Comparison of ENCODE assay signal across 2 cellular contexts in the genomic region with DNA sequence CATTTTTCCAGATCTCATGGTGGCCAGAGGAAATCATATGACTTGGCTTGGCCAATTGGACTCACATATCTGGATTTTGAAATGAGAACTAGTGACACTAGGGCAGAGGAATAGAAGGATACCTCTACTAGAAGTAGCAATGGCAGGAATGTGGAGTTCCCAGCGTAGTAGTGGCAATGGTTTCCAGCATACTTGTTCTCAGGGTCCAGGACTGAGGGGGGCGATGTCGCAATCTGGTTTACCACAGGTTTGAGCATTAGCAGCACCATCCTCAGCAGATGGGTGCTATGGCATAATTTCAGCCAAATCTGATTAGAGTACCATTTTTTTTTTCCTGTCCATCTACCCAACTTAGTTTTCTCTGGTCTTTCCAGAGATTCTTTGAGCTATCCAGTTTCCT.
TF ChIP-seq lines count a peak whose summit lies in the region.

No MANE protein-coding gene starts in this region.

TF ChIP-seq in GM23338, 12 proteins besides CTCF, POLR2A, EP300 and RAD21:
- TF ChIP-seq, protein P1, sequence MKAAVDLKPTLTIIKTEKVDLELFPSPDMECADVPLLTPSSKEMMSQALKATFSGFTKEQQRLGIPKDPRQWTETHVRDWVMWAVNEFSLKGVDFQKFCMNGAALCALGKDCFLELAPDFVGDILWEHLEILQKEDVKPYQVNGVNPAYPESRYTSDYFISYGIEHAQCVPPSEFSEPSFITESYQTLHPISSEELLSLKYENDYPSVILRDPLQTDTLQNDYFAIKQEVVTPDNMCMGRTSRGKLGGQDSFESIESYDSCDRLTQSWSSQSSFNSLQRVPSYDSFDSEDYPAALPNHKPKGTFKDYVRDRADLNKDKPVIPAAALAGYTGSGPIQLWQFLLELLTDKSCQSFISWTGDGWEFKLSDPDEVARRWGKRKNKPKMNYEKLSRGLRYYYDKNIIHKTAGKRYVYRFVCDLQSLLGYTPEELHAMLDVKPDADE (IDR thresholded peaks at IDR 0.05) = no peak
- TF ChIP-seq, protein P2, sequence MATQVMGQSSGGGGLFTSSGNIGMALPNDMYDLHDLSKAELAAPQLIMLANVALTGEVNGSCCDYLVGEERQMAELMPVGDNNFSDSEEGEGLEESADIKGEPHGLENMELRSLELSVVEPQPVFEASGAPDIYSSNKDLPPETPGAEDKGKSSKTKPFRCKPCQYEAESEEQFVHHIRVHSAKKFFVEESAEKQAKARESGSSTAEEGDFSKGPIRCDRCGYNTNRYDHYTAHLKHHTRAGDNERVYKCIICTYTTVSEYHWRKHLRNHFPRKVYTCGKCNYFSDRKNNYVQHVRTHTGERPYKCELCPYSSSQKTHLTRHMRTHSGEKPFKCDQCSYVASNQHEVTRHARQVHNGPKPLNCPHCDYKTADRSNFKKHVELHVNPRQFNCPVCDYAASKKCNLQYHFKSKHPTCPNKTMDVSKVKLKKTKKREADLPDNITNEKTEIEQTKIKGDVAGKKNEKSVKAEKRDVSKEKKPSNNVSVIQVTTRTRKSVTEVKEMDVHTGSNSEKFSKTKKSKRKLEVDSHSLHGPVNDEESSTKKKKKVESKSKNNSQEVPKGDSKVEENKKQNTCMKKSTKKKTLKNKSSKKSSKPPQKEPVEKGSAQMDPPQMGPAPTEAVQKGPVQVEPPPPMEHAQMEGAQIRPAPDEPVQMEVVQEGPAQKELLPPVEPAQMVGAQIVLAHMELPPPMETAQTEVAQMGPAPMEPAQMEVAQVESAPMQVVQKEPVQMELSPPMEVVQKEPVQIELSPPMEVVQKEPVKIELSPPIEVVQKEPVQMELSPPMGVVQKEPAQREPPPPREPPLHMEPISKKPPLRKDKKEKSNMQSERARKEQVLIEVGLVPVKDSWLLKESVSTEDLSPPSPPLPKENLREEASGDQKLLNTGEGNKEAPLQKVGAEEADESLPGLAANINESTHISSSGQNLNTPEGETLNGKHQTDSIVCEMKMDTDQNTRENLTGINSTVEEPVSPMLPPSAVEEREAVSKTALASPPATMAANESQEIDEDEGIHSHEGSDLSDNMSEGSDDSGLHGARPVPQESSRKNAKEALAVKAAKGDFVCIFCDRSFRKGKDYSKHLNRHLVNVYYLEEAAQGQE (IDR thresholded peaks at IDR 0.05; ENCODE audit: unreplicated experiment) = no peak
- no peak for TF ChIP-seq STAT1 (IDR thresholded peaks at IDR 0.05; ENCODE audit: unreplicated experiment)

TF ChIP-seq in WTC11, 78 proteins besides CTCF, POLR2A, EP300 and RAD21:
- TF ChIP-seq ZNF138 (CRISPR knock-in tag; conservative IDR thresholded peaks at IDR 0.05) (no peak), ZNF532 (CRISPR knock-in tag; IDR thresholded peaks at IDR 0.05; ENCODE audit: borderline replicate concordance) (no peak), TEAD4 (CRISPR knock-in tag; IDR thresholded peaks at IDR 0.05) (no peak), CREM (CRISPR knock-in tag; IDR thresholded peaks at IDR 0.05) (no peak), ZNF121 (CRISPR knock-in tag; IDR thresholded peaks at IDR 0.05) (no peak), EMX1 (CRISPR knock-in tag; IDR thresholded peaks at IDR 0.05) (no peak), FOXJ3 (CRISPR knock-in tag; IDR thresholded peaks at IDR 0.05; ENCODE audit: borderline replicate concordance) (no peak), GTF2I (CRISPR knock-in tag; conservative IDR thresholded peaks at IDR 0.05) (no peak)
- TF ChIP-seq, protein P3, sequence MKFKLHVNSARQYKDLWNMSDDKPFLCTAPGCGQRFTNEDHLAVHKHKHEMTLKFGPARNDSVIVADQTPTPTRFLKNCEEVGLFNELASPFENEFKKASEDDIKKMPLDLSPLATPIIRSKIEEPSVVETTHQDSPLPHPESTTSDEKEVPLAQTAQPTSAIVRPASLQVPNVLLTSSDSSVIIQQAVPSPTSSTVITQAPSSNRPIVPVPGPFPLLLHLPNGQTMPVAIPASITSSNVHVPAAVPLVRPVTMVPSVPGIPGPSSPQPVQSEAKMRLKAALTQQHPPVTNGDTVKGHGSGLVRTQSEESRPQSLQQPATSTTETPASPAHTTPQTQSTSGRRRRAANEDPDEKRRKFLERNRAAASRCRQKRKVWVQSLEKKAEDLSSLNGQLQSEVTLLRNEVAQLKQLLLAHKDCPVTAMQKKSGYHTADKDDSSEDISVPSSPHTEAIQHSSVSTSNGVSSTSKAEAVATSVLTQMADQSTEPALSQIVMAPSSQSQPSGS (CRISPR knock-in tag; IDR thresholded peaks at IDR 0.05; ENCODE audit: borderline replicate concordance, low read depth) = no peak
- TF ChIP-seq, protein P4, sequence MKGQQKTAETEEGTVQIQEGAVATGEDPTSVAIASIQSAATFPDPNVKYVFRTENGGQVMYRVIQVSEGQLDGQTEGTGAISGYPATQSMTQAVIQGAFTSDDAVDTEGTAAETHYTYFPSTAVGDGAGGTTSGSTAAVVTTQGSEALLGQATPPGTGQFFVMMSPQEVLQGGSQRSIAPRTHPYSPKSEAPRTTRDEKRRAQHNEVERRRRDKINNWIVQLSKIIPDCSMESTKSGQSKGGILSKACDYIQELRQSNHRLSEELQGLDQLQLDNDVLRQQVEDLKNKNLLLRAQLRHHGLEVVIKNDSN (CRISPR knock-in tag; IDR thresholded peaks at IDR 0.05) = no peak
- TF ChIP-seq, protein P5, sequence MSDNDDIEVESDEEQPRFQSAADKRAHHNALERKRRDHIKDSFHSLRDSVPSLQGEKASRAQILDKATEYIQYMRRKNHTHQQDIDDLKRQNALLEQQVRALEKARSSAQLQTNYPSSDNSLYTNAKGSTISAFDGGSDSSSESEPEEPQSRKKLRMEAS (CRISPR knock-in tag; IDR thresholded peaks at IDR 0.05) = no peak
- TF ChIP-seq, protein P6, sequence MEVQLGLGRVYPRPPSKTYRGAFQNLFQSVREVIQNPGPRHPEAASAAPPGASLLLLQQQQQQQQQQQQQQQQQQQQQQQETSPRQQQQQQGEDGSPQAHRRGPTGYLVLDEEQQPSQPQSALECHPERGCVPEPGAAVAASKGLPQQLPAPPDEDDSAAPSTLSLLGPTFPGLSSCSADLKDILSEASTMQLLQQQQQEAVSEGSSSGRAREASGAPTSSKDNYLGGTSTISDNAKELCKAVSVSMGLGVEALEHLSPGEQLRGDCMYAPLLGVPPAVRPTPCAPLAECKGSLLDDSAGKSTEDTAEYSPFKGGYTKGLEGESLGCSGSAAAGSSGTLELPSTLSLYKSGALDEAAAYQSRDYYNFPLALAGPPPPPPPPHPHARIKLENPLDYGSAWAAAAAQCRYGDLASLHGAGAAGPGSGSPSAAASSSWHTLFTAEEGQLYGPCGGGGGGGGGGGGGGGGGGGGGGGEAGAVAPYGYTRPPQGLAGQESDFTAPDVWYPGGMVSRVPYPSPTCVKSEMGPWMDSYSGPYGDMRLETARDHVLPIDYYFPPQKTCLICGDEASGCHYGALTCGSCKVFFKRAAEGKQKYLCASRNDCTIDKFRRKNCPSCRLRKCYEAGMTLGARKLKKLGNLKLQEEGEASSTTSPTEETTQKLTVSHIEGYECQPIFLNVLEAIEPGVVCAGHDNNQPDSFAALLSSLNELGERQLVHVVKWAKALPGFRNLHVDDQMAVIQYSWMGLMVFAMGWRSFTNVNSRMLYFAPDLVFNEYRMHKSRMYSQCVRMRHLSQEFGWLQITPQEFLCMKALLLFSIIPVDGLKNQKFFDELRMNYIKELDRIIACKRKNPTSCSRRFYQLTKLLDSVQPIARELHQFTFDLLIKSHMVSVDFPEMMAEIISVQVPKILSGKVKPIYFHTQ (CRISPR knock-in tag; IDR thresholded peaks at IDR 0.05) = no peak
- TF ChIP-seq, protein P7, sequence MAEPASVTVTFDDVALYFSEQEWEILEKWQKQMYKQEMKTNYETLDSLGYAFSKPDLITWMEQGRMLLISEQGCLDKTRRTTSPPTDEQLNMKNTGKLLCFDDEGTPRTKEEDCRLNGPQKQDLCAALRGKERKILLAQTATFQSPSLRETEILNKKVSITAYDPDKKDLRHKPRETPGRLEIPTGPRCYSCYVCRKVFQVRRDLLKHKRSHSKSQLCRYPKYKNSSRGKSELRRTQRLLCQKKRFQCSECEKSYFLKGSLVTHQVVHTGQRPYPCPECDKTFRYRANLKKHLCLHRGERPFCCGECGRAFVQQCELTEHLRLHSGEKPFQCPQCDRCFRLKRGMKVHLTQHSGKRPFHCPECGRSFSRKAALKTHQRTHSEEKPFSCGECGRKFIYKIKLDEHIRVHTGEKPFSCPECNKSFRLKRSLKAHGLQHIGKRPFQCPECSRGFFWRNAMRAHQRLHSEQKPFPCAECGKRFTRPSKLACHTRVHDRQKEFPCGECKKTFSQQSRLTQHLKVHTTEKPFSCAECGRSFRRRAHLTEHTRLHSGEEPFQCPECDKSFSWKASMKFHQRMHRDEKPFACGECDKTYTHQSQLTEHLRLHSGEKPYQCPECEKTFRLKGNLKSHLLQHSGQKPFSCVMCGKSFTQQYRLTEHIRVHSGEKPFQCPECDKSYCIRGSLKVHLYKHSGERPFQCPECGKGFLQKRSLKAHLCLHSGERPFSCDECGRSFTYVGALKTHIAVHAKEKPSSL (CRISPR knock-in tag; conservative IDR thresholded peaks at IDR 0.05) = no peak
- TF ChIP-seq, protein P8, sequence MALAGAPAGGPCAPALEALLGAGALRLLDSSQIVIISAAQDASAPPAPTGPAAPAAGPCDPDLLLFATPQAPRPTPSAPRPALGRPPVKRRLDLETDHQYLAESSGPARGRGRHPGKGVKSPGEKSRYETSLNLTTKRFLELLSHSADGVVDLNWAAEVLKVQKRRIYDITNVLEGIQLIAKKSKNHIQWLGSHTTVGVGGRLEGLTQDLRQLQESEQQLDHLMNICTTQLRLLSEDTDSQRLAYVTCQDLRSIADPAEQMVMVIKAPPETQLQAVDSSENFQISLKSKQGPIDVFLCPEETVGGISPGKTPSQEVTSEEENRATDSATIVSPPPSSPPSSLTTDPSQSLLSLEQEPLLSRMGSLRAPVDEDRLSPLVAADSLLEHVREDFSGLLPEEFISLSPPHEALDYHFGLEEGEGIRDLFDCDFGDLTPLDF (CRISPR knock-in tag; IDR thresholded peaks at IDR 0.05) = no peak
- TF ChIP-seq, protein P9, sequence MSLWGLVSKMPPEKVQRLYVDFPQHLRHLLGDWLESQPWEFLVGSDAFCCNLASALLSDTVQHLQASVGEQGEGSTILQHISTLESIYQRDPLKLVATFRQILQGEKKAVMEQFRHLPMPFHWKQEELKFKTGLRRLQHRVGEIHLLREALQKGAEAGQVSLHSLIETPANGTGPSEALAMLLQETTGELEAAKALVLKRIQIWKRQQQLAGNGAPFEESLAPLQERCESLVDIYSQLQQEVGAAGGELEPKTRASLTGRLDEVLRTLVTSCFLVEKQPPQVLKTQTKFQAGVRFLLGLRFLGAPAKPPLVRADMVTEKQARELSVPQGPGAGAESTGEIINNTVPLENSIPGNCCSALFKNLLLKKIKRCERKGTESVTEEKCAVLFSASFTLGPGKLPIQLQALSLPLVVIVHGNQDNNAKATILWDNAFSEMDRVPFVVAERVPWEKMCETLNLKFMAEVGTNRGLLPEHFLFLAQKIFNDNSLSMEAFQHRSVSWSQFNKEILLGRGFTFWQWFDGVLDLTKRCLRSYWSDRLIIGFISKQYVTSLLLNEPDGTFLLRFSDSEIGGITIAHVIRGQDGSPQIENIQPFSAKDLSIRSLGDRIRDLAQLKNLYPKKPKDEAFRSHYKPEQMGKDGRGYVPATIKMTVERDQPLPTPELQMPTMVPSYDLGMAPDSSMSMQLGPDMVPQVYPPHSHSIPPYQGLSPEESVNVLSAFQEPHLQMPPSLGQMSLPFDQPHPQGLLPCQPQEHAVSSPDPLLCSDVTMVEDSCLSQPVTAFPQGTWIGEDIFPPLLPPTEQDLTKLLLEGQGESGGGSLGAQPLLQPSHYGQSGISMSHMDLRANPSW (CRISPR knock-in tag; conservative IDR thresholded peaks at IDR 0.05; ENCODE audit: low read depth) = no peak
TF ChIP-seq in WTC11: peak in this region for 0.
